In the genomic region with DNA sequence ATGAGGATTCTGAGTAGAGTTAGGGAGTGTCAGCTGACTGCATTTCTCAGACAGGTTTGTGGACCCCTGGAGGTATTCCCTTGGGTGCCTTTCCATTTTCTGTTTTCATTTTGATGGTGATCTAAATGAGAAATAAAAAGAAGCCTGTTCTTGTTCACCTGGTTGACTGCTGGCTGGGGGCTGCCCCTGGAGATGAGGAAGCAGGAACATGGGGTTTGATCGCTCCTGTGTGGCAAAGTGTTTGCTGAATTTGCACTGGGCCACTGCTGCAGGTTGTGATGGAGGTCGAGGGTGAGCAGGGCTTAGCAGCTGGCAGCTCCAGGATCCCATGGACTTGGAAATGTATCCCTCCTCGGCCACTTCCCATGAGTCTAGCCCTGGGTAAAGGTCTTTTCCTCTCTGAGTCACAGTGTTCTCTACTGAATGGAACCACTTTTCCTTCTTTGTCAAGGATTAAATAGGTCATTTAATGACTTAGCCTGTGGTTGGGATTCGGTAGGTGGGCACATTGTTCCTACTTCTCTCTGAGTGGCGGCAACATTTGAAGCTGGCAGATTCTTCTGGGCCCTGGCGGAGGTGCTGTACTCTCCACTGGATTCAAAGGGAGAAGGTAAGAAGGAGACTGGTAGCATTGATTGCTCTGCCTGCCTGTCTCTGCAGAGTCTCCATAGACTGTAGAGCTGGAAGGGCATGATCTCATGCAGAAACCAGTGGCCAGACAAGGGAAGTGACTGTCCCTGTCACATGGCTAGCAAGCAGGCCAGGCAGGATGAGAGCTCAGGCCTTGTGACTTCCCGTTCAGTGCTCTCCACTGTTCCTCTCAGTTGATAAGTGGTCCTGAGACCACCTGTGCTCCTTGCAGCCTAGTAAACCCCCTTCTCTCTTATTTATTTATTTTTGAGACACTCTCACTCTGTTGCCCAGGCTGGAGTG, we compare ENCODE assay signal across 8 cellular contexts. TPM values are rescaled to one million over a fixed set of nuclear protein-coding genes. Genes with fewer than 3 reads are reported as not detected.
DNase-seq lines count a peak whose midpoint lies in the region; ATAC-seq and TF ChIP-seq lines count a peak whose summit lies in the region.

No MANE protein-coding gene starts in this region.

- no peak overlapping the region for H3K4me3 ChIP-seq in Peyer's patch
- H3K4me3 ChIP-seq in neutrophil (ENCODE audit: low read depth in 1 of 2, low read length in 1 of 2) = no peak overlapping the region
- no peak overlapping the region for H3K4me3 ChIP-seq in Karpas-422 (ENCODE audit: low read length)

- no peak for TF ChIP-seq POLR2A in Peyer's patch (IDR thresholded peaks at IDR 0.05)

- no peak overlapping the region for H3K4me3 Mint-ChIP-seq in glutamatergic neuron (ENCODE audit: unreplicated experiment)

- H3K9ac ChIP-seq in Karpas-422 (ENCODE audit: low read length) = no peak overlapping the region

- H4K20me1 ChIP-seq in Karpas-422 (ENCODE audit: insufficient read depth, low read depth, low read length) = no peaks in the 10 kb centered on the region

- ATAC-seq in HG03175 (IDR thresholded peaks at IDR 0.05; ENCODE audit: unreplicated experiment) = no peak
- no peak for ATAC-seq in GM21786 (IDR thresholded peaks at IDR 0.05; ENCODE audit: unreplicated experiment)

- H3K27ac Mint-ChIP-seq in glutamatergic neuron (ENCODE audit: unreplicated experiment) = peak overlapping the region; percentile 66

- DNase-seq in Daoy (ENCODE audit: low read depth) (peak; percentile 34), Peyer's patch (peak in 1 of 3 donors; percentile 56), glutamatergic neuron (no peak), Karpas-422 (no peak)
- no peak for DNase-seq in activated CD8-positive, alpha-beta memory T cell treated with anti-CD3 and anti-CD28 coated beads, Interleukin-2, amount 50 U/mL, for 48 hours

- H3K9me3 ChIP-seq in Peyer's patch (no peaks in the 10 kb centered on the region), neutrophil (no peaks in the 10 kb centered on the region), Karpas-422 (ENCODE audit: low read length) (no peaks in the 10 kb centered on the region)

- no peak overlapping the region for H3K4me2 ChIP-seq in Karpas-422 (ENCODE audit: low read depth, low read length, poor library complexity, severe bottlenecking)

- H3K36me3 ChIP-seq in Peyer's patch (no peaks in the 10 kb centered on the region), neutrophil (no peaks in the 10 kb centered on the region), Karpas-422 (ENCODE audit: insufficient read depth, low read length) (no peaks in the 10 kb centered on the region)

- H2AFZ ChIP-seq in Karpas-422 (ENCODE audit: low read length) = no peak overlapping the region

- H3K27me3 Mint-ChIP-seq in glutamatergic neuron (ENCODE audit: unreplicated experiment) = peaks cover 2% of the 10 kb centered on the region

- peaks cover 4% of the 10 kb centered on the region for H3K36me3 Mint-ChIP-seq in glutamatergic neuron (ENCODE audit: unreplicated experiment)

- TF ChIP-seq CTCF in Peyer's patch (IDR thresholded peaks at IDR 0.05) = no peak
- no peak for TF ChIP-seq CTCF in glutamatergic neuron (IDR thresholded peaks at IDR 0.05; ENCODE audit: partially characterized antibody, unreplicated experiment)
- no peak for TF ChIP-seq CTCF in neutrophil (IDR thresholded peaks at IDR 0.05)

- peaks cover 2% of the 10 kb centered on the region for H3K9me3 Mint-ChIP-seq in glutamatergic neuron (ENCODE audit: unreplicated experiment)

- H3K4me1 ChIP-seq in Peyer's patch (no peaks in the 10 kb centered on the region), neutrophil (ENCODE audit: control insufficient read depth in 1 of 2, insufficient read depth in 1 of 2, low read depth in 1 of 2, low read length in 1 of 2) (peaks cover 52 to 66% of the 10 kb centered on the region in 2 experiments), Karpas-422 (ENCODE audit: low read length) (peaks cover 17% of the 10 kb centered on the region)

- H3K27me3 ChIP-seq in Peyer's patch = no peaks in the 10 kb centered on the region
- no peaks in the 10 kb centered on the region for H3K27me3 ChIP-seq in neutrophil
- H3K27me3 ChIP-seq in Karpas-422 (ENCODE audit: low read length) = no peaks in the 10 kb centered on the region

- H3K27ac ChIP-seq in Peyer's patch (peak overlapping the region in 3 of 4 donors; percentile 29 to 43 (median 31)), neutrophil (peak overlapping the region; percentile 57), Karpas-422 (ENCODE audit: low read length) (no peak overlapping the region)

- H3K9me2 ChIP-seq in Karpas-422 (replicated peaks; ENCODE audit: insufficient read depth, low read length) = no peaks in the 10 kb centered on the region

- peaks cover 25% of the 10 kb centered on the region for H3K4me1 Mint-ChIP-seq in glutamatergic neuron (ENCODE audit: low read depth, unreplicated experiment)

- peaks cover 23% of the 10 kb centered on the region; the same call in 1 of the 2 replicates for H3K79me2 ChIP-seq in Karpas-422 (ENCODE audit: low read length)

RNA-seq across cellular contexts. Expression of gene SNX29, which starts 17.9 kb away (rescaled TPM):
- 3.0 and 7.2 TPM in 2 replicates for total RNA-seq in Daoy (2014; rRNA removed; shearing (Covaris generic))
- total RNA-seq in Peyer's patch (100 to 1,000 TPM in 1 of 4 donors, 10 to 100 TPM in 3; 12.0 to 106 (median 26.9) TPM), glutamatergic neuron (ENCODE audit: unreplicated experiment) (59.3 TPM)
- 13.2 and 26.8 TPM in 2 replicates for total RNA-seq in Karpas-422 (2014; rRNA removed; shearing (Covaris generic); ENCODE audit: low replicate concordance)

RNA-seq across cellular contexts. Expression of gene TNFRSF17, which starts 29.4 kb away (rescaled TPM):
- total RNA-seq in Daoy (2014; rRNA removed; shearing (Covaris generic)) = not detected in 2 replicates
- not detected for total RNA-seq in Peyer's patch
- total RNA-seq in glutamatergic neuron (ENCODE audit: unreplicated experiment) = not detected
- 6.2 and 24.0 TPM in 2 replicates for total RNA-seq in Karpas-422 (2014; rRNA removed; shearing (Covaris generic); ENCODE audit: low replicate concordance)

RNA-seq across cellular contexts. Expression of gene NPIPB2, which starts 52.6 kb away (rescaled TPM):
- not detected in 2 replicates for total RNA-seq in Daoy (2014; rRNA removed; shearing (Covaris generic))
- total RNA-seq in Peyer's patch (10 to 100 TPM in 3 of 4 donors, 1 to 10 TPM in 1; 4.7 to 48.8 (median 16.7) TPM), glutamatergic neuron (ENCODE audit: unreplicated experiment) (14.4 TPM)
- 4.5 and 17.6 TPM in 2 replicates for total RNA-seq in Karpas-422 (2014; rRNA removed; shearing (Covaris generic); ENCODE audit: low replicate concordance)
